Comparison of ENCODE assay signal across 30 cellular contexts in genomic region chr6:126372626-126373025, GRCh38.
"Had no signal": no experiment of that assay in that cellular context is flagged by ENCODE, and none has a peak within 500 bp of the region (broad histone marks: within the 10 kb centered on the region; RNA-seq: fewer than 3 reads in every experiment).

No MANE protein-coding gene starts in this region.

- H3K36me3 ChIP-seq: brain microvascular endothelial cell, gastrocnemius medialis, ovary, right lobe of liver, upper lobe of left lung, vagina had no signal

- H3K27me3 Mint-ChIP-seq: activated CD4-positive, alpha-beta memory T cell treated with anti-CD3 and anti-CD28 coated beads for 36 hours; activated CD4-positive, alpha-beta T cell treated with anti-CD3 and anti-CD28 coated beads, Interleukin-2, amount 10 ng/mL, durations not matched to agents 24 days and 14 days; activated naive CD4-positive, alpha-beta T cell treated with anti-CD3 and anti-CD28 coated beads, Interleukin-2, amount 10 ng/mL, durations not matched to agents 7 days and 5 days; activated naive CD8-positive, alpha-beta T cell treated with anti-CD3 and anti-CD28 coated beads, Interleukin-2, amount 10 ng/mL, durations not matched to agents 7 days and 5 days; effector memory CD8-positive, alpha-beta T cell; progenitor cell of endocrine pancreas had no signal

- H3K4me3 Mint-ChIP-seq: activated CD4-positive, alpha-beta memory T cell treated with anti-CD3 and anti-CD28 coated beads for 36 hours; activated CD4-positive, alpha-beta T cell treated with anti-CD3 and anti-CD28 coated beads, Interleukin-2, amount 10 ng/mL, durations not matched to agents 24 days and 14 days; activated naive CD4-positive, alpha-beta T cell treated with anti-CD3 and anti-CD28 coated beads, Interleukin-2, amount 10 ng/mL, durations not matched to agents 7 days and 5 days; activated naive CD8-positive, alpha-beta T cell treated with anti-CD3 and anti-CD28 coated beads, Interleukin-2, amount 10 ng/mL, durations not matched to agents 7 days and 5 days; effector memory CD8-positive, alpha-beta T cell; nephron had no signal

- H3K4me1 Mint-ChIP-seq: activated CD4-positive, alpha-beta T cell treated with anti-CD3 and anti-CD28 coated beads, Interleukin-2, amount 10 ng/mL, durations not matched to agents 24 days and 14 days; activated naive CD4-positive, alpha-beta T cell treated with anti-CD3 and anti-CD28 coated beads, Interleukin-2, amount 10 ng/mL, durations not matched to agents 7 days and 5 days; nephron had no signal

- ATAC-seq: effector memory CD8-positive, alpha-beta T cell; esophagus mucosa; gastrocnemius medialis; left cardiac atrium; left ventricle myocardium superior; right lobe of liver; stimulated activated naive CD8-positive, alpha-beta T cell treated with anti-CD3 and anti-CD28 coated beads, Interleukin-15, Interleukin-2, amounts not matched to agents 100 U/mL and 50 U/mL, for 24 hours had no signal

- H3K9me3 ChIP-seq: gastrocnemius medialis, ovary, right lobe of liver, upper lobe of left lung, vagina had no signal

- H3K4me1 ChIP-seq: gastrocnemius medialis, upper lobe of left lung, vagina had no signal

- H3K9me3 Mint-ChIP-seq: activated CD4-positive, alpha-beta T cell treated with anti-CD3 and anti-CD28 coated beads, Interleukin-2, amount 10 ng/mL, durations not matched to agents 24 days and 14 days had no signal

- H3K27ac Mint-ChIP-seq: activated CD4-positive, alpha-beta memory T cell treated with anti-CD3 and anti-CD28 coated beads for 36 hours; activated CD4-positive, alpha-beta T cell treated with anti-CD3 and anti-CD28 coated beads, Interleukin-2, amount 10 ng/mL, durations not matched to agents 24 days and 14 days; activated naive CD4-positive, alpha-beta T cell treated with anti-CD3 and anti-CD28 coated beads, Interleukin-2, amount 10 ng/mL, durations not matched to agents 7 days and 5 days; activated naive CD8-positive, alpha-beta T cell treated with anti-CD3 and anti-CD28 coated beads, Interleukin-2, amount 10 ng/mL, durations not matched to agents 7 days and 5 days; effector memory CD8-positive, alpha-beta T cell; nephron; progenitor cell of endocrine pancreas had no signal

- H3K36me3 Mint-ChIP-seq: activated CD4-positive, alpha-beta memory T cell treated with anti-CD3 and anti-CD28 coated beads for 36 hours had no signal

- DNase-seq: activated CD4-positive, alpha-beta memory T cell treated with anti-CD3 and anti-CD28 coated beads for 36 hours; activated CD4-positive, alpha-beta T cell treated with anti-CD3 and anti-CD28 coated beads, Interleukin-2, amount 10 ng/mL, durations not matched to agents 24 days and 14 days; activated CD4-positive, CD25-positive, alpha-beta regulatory T cell treated with anti-CD3 and anti-CD28 coated beads, Interleukin-2, amount 50 U/mL, for 72 hours; activated CD8-positive, alpha-beta memory T cell treated with anti-CD3 and anti-CD28 coated beads, Interleukin-2, amount 50 U/mL, for 4 hours; activated gamma-delta T cell; activated naive CD4-positive, alpha-beta T cell treated with anti-CD3 and anti-CD28 coated beads, Interleukin-2, amount 10 ng/mL, durations not matched to agents 7 days and 5 days; activated naive CD8-positive, alpha-beta T cell treated with anti-CD3 and anti-CD28 coated beads, Interleukin-2, amount 10 ng/mL, durations not matched to agents 7 days and 5 days; activated T-cell treated with anti-CD3 and anti-CD28 coated beads, Interleukin-2, amount 50 U/mL, for 1 hour; amniotic stem cell; brain microvascular endothelial cell; caudate nucleus; cortex of kidney; effector memory CD8-positive, alpha-beta T cell; gastrocnemius medialis; head of caudate nucleus; hippocampal formation; left cardiac atrium; left ventricle myocardium superior; ovary; right lobe of liver; stimulated activated CD4-positive, alpha-beta T cell treated with anti-CD3 and anti-CD28 coated beads, Interleukin-12 subunit alpha, Interleukin-12 subunit beta, amount 100 ng/mL, for 4 hours; stimulated activated CD4-positive, alpha-beta T cell treated with anti-CD3 and anti-CD28 coated beads, Interleukin-4, amount 100 ng/mL, for 1 hour; stimulated activated naive CD8-positive, alpha-beta T cell treated with anti-CD3 and anti-CD28 coated beads, Interleukin-15, Interleukin-2, amounts not matched to agents 100 U/mL and 50 U/mL, for 24 hours; T-helper 1 cell; upper lobe of left lung had no signal

- H3K27me3 ChIP-seq: brain microvascular endothelial cell, gastrocnemius medialis, ovary, right lobe of liver, upper lobe of left lung, vagina had no signal

- H3K4me3 ChIP-seq: gastrocnemius medialis, ovary, right lobe of liver, skin epidermis, upper lobe of left lung, vagina had no signal

- H3K27ac ChIP-seq: brain microvascular endothelial cell, gastrocnemius medialis, ovary, right lobe of liver, skin epidermis, upper lobe of left lung, vagina had no signal
